ENCODE assay signal across 19 cellular contexts in the genomic region with DNA sequence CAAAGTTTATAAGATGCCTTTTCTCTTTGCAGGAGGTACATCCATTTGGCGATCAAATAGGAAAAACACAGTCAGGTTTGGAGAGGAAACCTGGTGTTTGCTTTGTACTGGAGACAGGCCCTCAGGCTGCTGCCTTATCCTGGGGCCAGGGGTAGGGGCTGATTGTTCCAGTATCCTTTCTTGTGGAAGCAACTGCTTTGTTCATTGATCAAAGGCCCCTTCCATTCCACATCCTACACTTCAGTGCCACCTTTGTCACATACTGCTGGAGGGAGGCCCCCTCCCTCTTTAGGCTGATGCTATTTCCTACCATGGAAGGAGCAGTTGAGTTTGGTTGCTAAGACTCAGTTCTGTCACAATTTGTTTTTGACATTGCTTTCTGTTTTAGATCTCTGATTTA.
A peak's percentile ranks its signal among the peaks of the same experiment; 100 is the strongest.
DNase-seq lines count a peak whose midpoint lies in the region; ATAC-seq and TF ChIP-seq lines count a peak whose summit lies in the region.
"Had no signal": no experiment of that assay in that cellular context is flagged by ENCODE, and none has a peak within 500 bp of the region (broad histone marks: within the 10 kb centered on the region; RNA-seq: fewer than 3 reads in every experiment).

No MANE protein-coding gene starts in this region.

- no peaks in the 10 kb centered on the region for H3K79me1 ChIP-seq in H9 (ENCODE audit: insufficient read depth, low read depth, low read length, poor library complexity, severe bottlenecking)

- H3K9ac ChIP-seq in H9 (ENCODE audit: extremely low read depth, insufficient read length, low read length) (no peak overlapping the region), smooth muscle cell (ENCODE audit: low read depth) (no peak overlapping the region)
- H3K9ac ChIP-seq: BLaER1 had no signal

- H4K91ac ChIP-seq in H9 (ENCODE audit: insufficient read length, low read depth, low read length): no peak overlapping the region

- H3K27me3 Mint-ChIP-seq in H9 (ENCODE audit: low read depth): peaks cover 2% of the 10 kb centered on the region; the same call in 1 of the 2 replicates
- H3K27me3 Mint-ChIP-seq: B cell; CD4-positive, CD25-positive, alpha-beta regulatory T cell had no signal

- H3K9me3 ChIP-seq in H9 (ENCODE audit: control insufficient read depth, low read depth, low read length) (no peaks in the 10 kb centered on the region), smooth muscle cell (replicated peaks; ENCODE audit: low read depth) (no peaks in the 10 kb centered on the region), transverse colon (no peaks in the 10 kb centered on the region)
- H3K9me3 ChIP-seq: BLaER1, Caco-2, HAP-1 had no signal

- no peak for TF ChIP-seq POLR2A in transverse colon (IDR thresholded peaks at IDR 0.05)

- H3K27ac Mint-ChIP-seq in H9: no peak overlapping the region
- H3K27ac Mint-ChIP-seq: B cell; CD4-positive, CD25-positive, alpha-beta regulatory T cell; CD8-positive, alpha-beta T cell; HFFc6 had no signal

- no peak overlapping the region for H2BK5ac ChIP-seq in H9 (ENCODE audit: insufficient read length, low read length)

- H3K27me3 ChIP-seq in H9 (ENCODE audit: insufficient read depth, low read length): no peaks in the 10 kb centered on the region
- H3K27me3 ChIP-seq in smooth muscle cell (ENCODE audit: low read depth): no peaks in the 10 kb centered on the region
- no peaks in the 10 kb centered on the region for H3K27me3 ChIP-seq in transverse colon
- H3K27me3 ChIP-seq: BLaER1 had no signal

- H3K4me2 ChIP-seq in H9 (ENCODE audit: insufficient read depth, insufficient read length, low read length) (no peak overlapping the region), smooth muscle cell (no peak overlapping the region)
- H3K4me2 ChIP-seq: BLaER1 had no signal

- H3K79me2 ChIP-seq in H9 (ENCODE audit: insufficient read depth, low read length) (no peaks in the 10 kb centered on the region), smooth muscle cell (ENCODE audit: low read depth) (no peaks in the 10 kb centered on the region)

- H3K23me2 ChIP-seq in H9 (ENCODE audit: insufficient read length, low read depth, low read length, poor library complexity, severe bottlenecking): no peaks in the 10 kb centered on the region

- no peaks in the 10 kb centered on the region for H3K4me1 ChIP-seq in H9 (ENCODE audit: insufficient read depth, low read length)
- no peaks in the 10 kb centered on the region for H3K4me1 ChIP-seq in smooth muscle cell (ENCODE audit: low read depth)
- no peaks in the 10 kb centered on the region for H3K4me1 ChIP-seq in transverse colon
- H3K4me1 ChIP-seq: BLaER1, Caco-2, HAP-1 had no signal

- no peaks in the 10 kb centered on the region for H3K36me3 Mint-ChIP-seq in H9 (ENCODE audit: insufficient read depth in 1 of 3, low read depth in 3 of 3)
- H3K36me3 Mint-ChIP-seq: CD4-positive, CD25-positive, alpha-beta regulatory T cell; CD8-positive, alpha-beta T cell had no signal

- H2AK5ac ChIP-seq in H9 (ENCODE audit: insufficient read length, low read length): no peak overlapping the region

- H2AFZ ChIP-seq in H9 (ENCODE audit: low read length) (no peak overlapping the region), smooth muscle cell (ENCODE audit: low read depth) (no peak overlapping the region)

- no peak overlapping the region for H2BK12ac ChIP-seq in H9 (ENCODE audit: insufficient read length, low read depth, low read length)

- peaks cover 0 to 7% of the 10 kb centered on the region in 2 experiments; a peak in 3 of 4 replicates for H3K4me1 Mint-ChIP-seq in H9
- H3K4me1 Mint-ChIP-seq: B cell; CD4-positive, CD25-positive, alpha-beta regulatory T cell had no signal

- no peak overlapping the region for H4K8ac ChIP-seq in H9 (replicated peaks; ENCODE audit: insufficient read length, low read depth, low read length)

- intact Hi-C loops in transverse colon (cut with DNase I; ENCODE audit: low total_unique reads): no loop called here

- H3F3A ChIP-seq in smooth muscle cell (ENCODE audit: low read depth): no peaks in the 10 kb centered on the region

- no peak overlapping the region for H3T11ph ChIP-seq in H9 (ENCODE audit: low read length)

- no peak overlapping the region for H2BK20ac ChIP-seq in H9 (ENCODE audit: low read depth, low read length, poor library complexity, severe bottlenecking)

- H4K20me1 ChIP-seq in H9 (ENCODE audit: control insufficient read depth, insufficient read depth, insufficient read length): no peaks in the 10 kb centered on the region
- H4K20me1 ChIP-seq in smooth muscle cell (ENCODE audit: low read depth): no peaks in the 10 kb centered on the region
- H4K20me1 ChIP-seq: BLaER1 had no signal

- no peak overlapping the region for H3K23ac ChIP-seq in H9 (ENCODE audit: insufficient read length, low read depth, low read length)

- no peak overlapping the region for H3K14ac ChIP-seq in H9 (ENCODE audit: insufficient read depth, low read length)

- H3K18ac ChIP-seq in H9 (ENCODE audit: insufficient read length, low read depth, low read length): no peak overlapping the region

- DNase-seq in ELF-1 (ENCODE audit: low read depth, low spot score) (peak; percentile 68), H9 (peak; percentile 32), iPS-NIHi11 (ENCODE audit: low spot score) (peak; percentile 11), smooth muscle cell (lab: John Stamatoyannopoulos, UW; ENCODE audit: unreplicated experiment) (no peak), transverse colon (no peak)
- DNase-seq: Caco-2; CD4-positive, CD25-positive, alpha-beta regulatory T cell; CD8-positive, alpha-beta T cell; DMS153; DND-41; GDM1; HFFc6 had no signal

- no peak overlapping the region for H2BK15ac ChIP-seq in H9 (ENCODE audit: low read depth, low read length)

- H3K56ac ChIP-seq in H9 (ENCODE audit: insufficient read length, low read depth, low read length): no peak overlapping the region

- no peak overlapping the region for H2BK120ac ChIP-seq in H9 (ENCODE audit: low read depth, low read length, poor library complexity, severe bottlenecking)

- TF ChIP-seq CTCF in H9 (conservative IDR thresholded peaks at IDR 0.05) (no peak), smooth muscle cell (IDR thresholded peaks at IDR 0.05; ENCODE audit: borderline replicate concordance, insufficient read depth, poor library complexity, severe bottlenecking) (no peak), transverse colon (IDR thresholded peaks at IDR 0.05) (no peak)

- H3K9me3 Mint-ChIP-seq in H9: no peaks in the 10 kb centered on the region
- H3K9me3 Mint-ChIP-seq: CD8-positive, alpha-beta T cell had no signal

- no peak overlapping the region for H3K4me3 ChIP-seq in smooth muscle cell
- H3K4me3 ChIP-seq in transverse colon: no peak overlapping the region
- H3K4me3 ChIP-seq: BLaER1, GM12878, HAP-1 had no signal

- no peak for ATAC-seq in GM19395 (IDR thresholded peaks at IDR 0.05; ENCODE audit: unreplicated experiment)
- ATAC-seq: CD8-positive, alpha-beta T cell; GM12878 had no signal

- H3K36me3 ChIP-seq in smooth muscle cell (ENCODE audit: low read depth) (no peaks in the 10 kb centered on the region), transverse colon (no peaks in the 10 kb centered on the region)
- H3K36me3 ChIP-seq: BLaER1, HAP-1 had no signal

- no peak overlapping the region for H4K5ac ChIP-seq in H9 (ENCODE audit: insufficient read length, low read depth, low read length)

- H3K27ac ChIP-seq in H9 (ENCODE audit: insufficient read length, low read depth, low read length): no peak overlapping the region
- H3K27ac ChIP-seq in smooth muscle cell (ENCODE audit: low read depth): no peak overlapping the region
- H3K27ac ChIP-seq in transverse colon: no peak overlapping the region
- H3K27ac ChIP-seq: 22Rv1, BLaER1, C4-2B had no signal

- WGBS in H9 (ENCODE audit: extremely low coverage, insufficient read length, low lambda C conversion rate): no CpG with 5 or more reads among the region's 1 CpG
- WGBS in smooth muscle cell (ENCODE audit: low lambda C conversion rate): 100% methylated on average over 1 of the region's 1 CpG
- 86 to 97% methylated on average over 1 of the region's 1 CpG for WGBS in transverse colon (ENCODE audit: low coverage in 1 of 2), 2 donors

- in situ Hi-C loops in transverse colon (cut with MboI; ENCODE audit: low pct_ligation_motif_present in 1 of 4, low pct_unique_long_range_greater_than_20kb in 1 of 4, low sequenced_read_pairs in 3 of 4): no loop called here

- H3K4me3 Mint-ChIP-seq in H9: no peak overlapping the region
- H3K4me3 Mint-ChIP-seq: B cell; CD4-positive, CD25-positive, alpha-beta regulatory T cell; CD8-positive, alpha-beta T cell; HFFc6 had no signal

- no peak overlapping the region for H3K4ac ChIP-seq in H9 (ENCODE audit: low read depth, low read length)

- TF ChIP-seq EP300 in transverse colon (IDR thresholded peaks at IDR 0.05; ENCODE audit: low read depth): no peak

Comparison
In these comparisons a context has a peak if more than half of its experiments do, and no peak if none do; other contexts are left out.
1. DNase-seq: peak in ELF-1 (single experiment), H9 (single experiment) and iPS-NIHi11 (single experiment); none in smooth muscle cell (single experiment) and transverse colon (single experiment).